ENCODE assay signal across 27 cellular contexts in genomic region chr19:55434356-55434755, GRCh38. TPM values are rescaled to one million over a fixed set of nuclear protein-coding genes. Genes with fewer than 3 reads are reported as not detected.
"Had no signal": no experiment of that assay in that cellular context is flagged by ENCODE, and none has a peak within 500 bp of the region (broad histone marks: within the 10 kb centered on the region; RNA-seq: fewer than 3 reads in every experiment).

No MANE protein-coding gene starts in this region.

- DNase-seq: activated CD4-positive, alpha-beta T cell treated with anti-CD3 and anti-CD28 coated beads, Interleukin-2, amount 50 U/mL, for 1 hour; activated CD4-positive, CD25-positive, alpha-beta regulatory T cell treated with anti-CD3 and anti-CD28 coated beads, Interleukin-2, amount 50 U/mL, for 72 hours; activated CD8-positive, alpha-beta memory T cell treated with anti-CD3 and anti-CD28 coated beads, Interleukin-2, amount 50 U/mL, for 4 hours; activated effector memory CD4-positive, alpha-beta T cell treated with Interleukin-2 at 50 U/mL for 16 hours; activated naive CD4-positive, alpha-beta T cell treated with anti-CD3 and anti-CD28 coated beads, Interleukin-2, amount 50 U/mL, for 16 hours; activated T-cell treated with anti-CD3 and anti-CD28 coated beads, Interleukin-2, amount 50 U/mL, for 4 hours; aorta; brain microvascular endothelial cell; foreskin melanocyte; glutamatergic neuron; hypothalamus; islet precursor cell; stimulated activated CD4-positive, alpha-beta T cell treated with anti-CD3 and anti-CD28 coated beads, Interleukin-4, amount 100 ng/mL, for 1 hour; stimulated activated naive CD8-positive, alpha-beta T cell treated with anti-CD3 and anti-CD28 coated beads, Interleukin-15, amount 100 ng/mL, for 72 hours; T-helper 2 cell; transverse colon had no signal

- H3K27ac ChIP-seq: brain microvascular endothelial cell, coronary artery, parathyroid adenoma, suprapubic skin, transverse colon, vagina, VCaP had no signal

- H3K9ac ChIP-seq: parathyroid adenoma had no signal

- H3K4me3 ChIP-seq: coronary artery, lung, smooth muscle cell, suprapubic skin, transverse colon, vagina had no signal

- H3K36me3 ChIP-seq: brain microvascular endothelial cell, suprapubic skin, transverse colon, vagina had no signal

- H3K79me2 ChIP-seq: parathyroid adenoma had no signal

- H3K9me3 ChIP-seq: suprapubic skin, transverse colon, vagina had no signal

- ATAC-seq: activated T-cell treated with anti-CD3 and anti-CD28 coated beads, Interleukin-2, amount 50 U/mL, for 4 hours; sciatic nerve; stimulated activated naive CD8-positive, alpha-beta T cell treated with anti-CD3 and anti-CD28 coated beads, Interleukin-15, amount 100 ng/mL, for 72 hours had no signal

- H3K4me2 ChIP-seq: smooth muscle cell had no signal

- H2AFZ ChIP-seq: parathyroid adenoma had no signal

- H3K4me1 ChIP-seq: parathyroid adenoma, transverse colon, vagina had no signal

RNA-seq across cellular contexts. Expression of gene SHISA7, which starts 8.7 kb away (rescaled TPM):
- total RNA-seq: activated T-cell treated with anti-CD3 and anti-CD28 coated beads, Interleukin-2, amount 50 U/mL, for 4 hours; aorta; natural killer cell treated with Interleukin-12 subunit alpha and Interleukin-12 subunit beta and Interleukin-15 and Interleukin-18, amount 100 ng/mL, for 72 hours; smooth muscle cell had no signal
- polyA plus RNA-seq: lung, smooth muscle cell had no signal

RNA-seq across cellular contexts. Expression of gene C19orf85, which starts 30.2 kb away (rescaled TPM):
- total RNA-seq: activated T-cell treated with anti-CD3 and anti-CD28 coated beads, Interleukin-2, amount 50 U/mL, for 4 hours; aorta; epithelial cell of proximal tubule; lung; mesothelial cell of epicardium; natural killer cell treated with Interleukin-12 subunit alpha and Interleukin-12 subunit beta and Interleukin-15 and Interleukin-18, amount 100 ng/mL, for 72 hours; sciatic nerve; smooth muscle cell; suprapubic skin; transverse colon; vagina had no signal
- polyA plus RNA-seq: aorta, lung, smooth muscle cell had no signal
